Comparison of ENCODE assay signal across 8 cellular contexts in the genomic region with DNA sequence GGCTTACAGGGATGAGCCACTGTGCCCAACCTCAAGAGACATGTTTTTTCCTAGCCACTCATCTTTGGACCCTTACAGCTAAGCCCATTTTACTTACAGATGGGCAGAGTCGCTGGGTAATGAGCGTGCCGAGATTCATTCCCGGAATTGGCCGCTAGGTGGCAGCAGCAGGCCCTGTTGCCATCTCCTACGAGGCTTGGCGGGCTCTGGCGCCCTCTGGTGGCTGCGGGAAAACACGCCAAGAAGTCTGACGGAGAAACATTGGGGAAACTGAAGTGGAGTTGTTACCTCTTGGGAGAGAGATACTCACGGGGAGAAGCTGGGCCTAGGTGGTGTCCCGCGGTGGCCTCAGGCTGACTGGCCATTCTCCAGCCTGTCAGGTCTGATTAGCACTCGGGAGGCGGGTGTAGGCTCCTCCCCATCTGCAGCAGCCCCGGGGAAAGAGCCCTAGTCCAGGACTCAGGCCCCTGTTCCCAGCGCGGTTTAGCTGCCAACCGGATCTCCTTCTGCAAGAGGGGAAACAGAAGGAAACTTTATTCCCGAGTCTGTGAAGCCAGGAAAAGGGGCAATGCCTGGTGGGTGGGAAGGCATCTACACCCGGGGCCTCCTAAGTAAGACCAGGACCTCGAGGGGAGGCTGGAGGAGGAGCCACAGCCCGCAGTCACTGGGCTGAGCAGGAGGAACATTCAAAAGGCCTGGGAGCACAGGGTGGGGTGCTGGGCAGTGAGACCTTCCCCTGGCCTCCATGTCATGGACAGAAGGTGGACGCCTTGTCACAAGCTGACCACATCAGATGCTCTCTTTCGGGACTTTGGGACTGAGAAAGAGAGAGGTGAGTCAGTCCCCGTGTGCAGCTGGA. TPM values are rescaled to one million over a fixed set of nuclear protein-coding genes. Genes with fewer than 3 reads are reported as not detected.
DNase-seq lines count a peak whose midpoint lies in the region; ATAC-seq and TF ChIP-seq lines count a peak whose summit lies in the region.

No MANE protein-coding gene starts in this region.

- H3K4me2 ChIP-seq in Karpas-422 (ENCODE audit: low read depth, low read length, poor library complexity, severe bottlenecking) = no peak overlapping the region

- intact Hi-C loops in Panc1 (cut with micrococcal nuclease; ENCODE audit: unreplicated experiment) = no loop called here

- H3K27me3 ChIP-seq in Karpas-422 (ENCODE audit: low read length) (no peaks in the 10 kb centered on the region), Panc1 (ENCODE audit: control insufficient read depth, insufficient read depth, low read length) (no peaks in the 10 kb centered on the region), mucosa of stomach (ENCODE audit: control insufficient read depth, insufficient read depth, low read length) (no peaks in the 10 kb centered on the region)

- POLR2A ChIA-PET in Panc1 (lab: Charles Lee) = no interaction called here

- H4K20me1 ChIP-seq in Karpas-422 (ENCODE audit: insufficient read depth, low read depth, low read length) = no peaks in the 10 kb centered on the region

- DNase-seq in 8988T = peak; percentile 74
- DNase-seq in Karpas-422 = peak; percentile 98
- DNase-seq in Panc1 (ENCODE audit: low read depth, low spot score) = peak; percentile 73
- DNase-seq in activated T-cell treated with anti-CD3 and anti-CD28 coated beads for 48 hours (ENCODE audit: low read depth) = peak; percentile 94
- peak; percentile 92 to 97 for DNase-seq in erythroblast (lab: John Stamatoyannopoulos, UW)
- DNase-seq in stimulated activated CD8-positive, alpha-beta memory T cell treated with anti-CD3 and anti-CD28 coated beads, Interleukin-7, amount 100 ng/mL, for 1 hour (ENCODE audit: low read depth in 2 of 2) = peak; percentile 92 to 99

- H3K4me3 ChIP-seq in Karpas-422 (ENCODE audit: low read length) (no peak overlapping the region), Panc1 (ENCODE audit: low read depth in 2 of 2, low read length in 2 of 2) (no peak overlapping the region), mucosa of stomach (ENCODE audit: low read length) (no peak overlapping the region)

- no TSS peak for BruUV-seq in Panc1 (replicated peaks; lab: Mats Ljungman, UMichigan)

- no peaks in the 10 kb centered on the region for H3K9me2 ChIP-seq in Karpas-422 (replicated peaks; ENCODE audit: insufficient read depth, low read length)

- ATAC-seq in GM18517 (IDR thresholded peaks at IDR 0.05; ENCODE audit: unreplicated experiment) (peak; percentile 53), Panc1 (peak; percentile 79)

- in situ Hi-C loops in Panc1 (cut with HindIII; ENCODE audit: low pct_unique_long_range_greater_than_20kb, low sequenced_read_pairs) = no loop called here

- H3K9me3 ChIP-seq in Karpas-422 (ENCODE audit: low read length) (no peaks in the 10 kb centered on the region), Panc1 (ENCODE audit: control insufficient read depth, insufficient read depth, low read depth, low read length) (no peaks in the 10 kb centered on the region), mucosa of stomach (ENCODE audit: control insufficient read depth, low read length) (no peaks in the 10 kb centered on the region)

- H3K4me1 ChIP-seq in Karpas-422 (ENCODE audit: low read length) = 0 out of 2 replicates have a peak, but pooled peaks cover 2% of the 10 kb centered on the region
- H3K4me1 ChIP-seq in Panc1 (ENCODE audit: control insufficient read depth, insufficient read depth, low read length) = no peaks in the 10 kb centered on the region; the same call in 1 of the 2 replicates
- peaks cover 44% of the 10 kb centered on the region for H3K4me1 ChIP-seq in mucosa of stomach (ENCODE audit: control insufficient read depth, insufficient read depth, low read length)

- no peak overlapping the region for H2AFZ ChIP-seq in Karpas-422 (ENCODE audit: low read length)

- H3K27ac ChIP-seq in Karpas-422 (ENCODE audit: low read length) (no peak overlapping the region), Panc1 (ENCODE audit: low read length) (no peak overlapping the region)

- no peak overlapping the region for H3K9ac ChIP-seq in Karpas-422 (ENCODE audit: low read length)
- peak overlapping the region; percentile 56 for H3K9ac ChIP-seq in mucosa of stomach (ENCODE audit: low read length)

- peaks cover 13% of the 10 kb centered on the region for H3K36me3 ChIP-seq in Karpas-422 (ENCODE audit: insufficient read depth, low read length)
- H3K36me3 ChIP-seq in Panc1 (ENCODE audit: control insufficient read depth, insufficient read depth, low read length) = no peaks in the 10 kb centered on the region
- H3K36me3 ChIP-seq in mucosa of stomach (ENCODE audit: control insufficient read depth, insufficient read depth, low read length) = no peaks in the 10 kb centered on the region

- CTCF ChIA-PET in Panc1 (lab: Charles Lee) = interaction anchor here (0.7 to 1.0 kb wide), 4 partner anchors 13 to 174 kb away, joined by 3 to 10 read pairs (median 4); no protein-coding TSS in a partner anchor

- TF ChIP-seq CTCF in Panc1 (IDR thresholded peaks at IDR 0.05) = peak; percentile 99

- no peaks in the 10 kb centered on the region for H3K79me2 ChIP-seq in Karpas-422 (ENCODE audit: low read length)

- no peak for TF ChIP-seq POLR2A in erythroblast (IDR thresholded peaks at IDR 0.05; ENCODE audit: low read length)

RNA-seq across cellular contexts. Expression of a gene that starts 9.7 kb away (rescaled TPM):
- 68.4 and 114 TPM in 2 replicates for total RNA-seq in Karpas-422 (2014; rRNA removed; shearing (Covaris generic); ENCODE audit: low replicate concordance)
- 76.8 TPM for total RNA-seq in Panc1 (2021; ENCODE audit: unreplicated experiment)
- polyA plus RNA-seq in Panc1 (2012; ENCODE audit: insufficient read length) = 151 TPM

RNA-seq across cellular contexts. Expression of a gene that starts 31.4 kb away (rescaled TPM):
- not detected in 2 replicates for total RNA-seq in Karpas-422 (2014; rRNA removed; shearing (Covaris generic); ENCODE audit: low replicate concordance)
- total RNA-seq in Panc1 (2021; ENCODE audit: unreplicated experiment) = 1.0 TPM
- polyA plus RNA-seq in Panc1 (2012; ENCODE audit: insufficient read length) = not detected

RNA-seq across cellular contexts. Expression of a gene that starts 42.2 kb away (rescaled TPM):
- total RNA-seq in Karpas-422 (2014; rRNA removed; shearing (Covaris generic); ENCODE audit: low replicate concordance) = 154 and 209 TPM in 2 replicates
- total RNA-seq in Panc1 (2021; ENCODE audit: unreplicated experiment) = 48.5 TPM
- polyA plus RNA-seq in Panc1 (2012; ENCODE audit: insufficient read length) = 62.5 TPM

RNA-seq across cellular contexts. Expression of a gene that starts 49.8 kb away (rescaled TPM):
- total RNA-seq in Karpas-422 (2014; rRNA removed; shearing (Covaris generic); ENCODE audit: low replicate concordance) = 4.1 and 12.7 TPM in 2 replicates
- total RNA-seq in Panc1 (2021; ENCODE audit: unreplicated experiment) = 10.7 TPM
- polyA plus RNA-seq in Panc1 (2012; ENCODE audit: insufficient read length) = 6.8 TPM

RNA-seq across cellular contexts. Expression of a gene that starts 50.7 kb away (rescaled TPM):
- total RNA-seq in Karpas-422 (2014; rRNA removed; shearing (Covaris generic); ENCODE audit: low replicate concordance) = 7.3 and 13.9 TPM in 2 replicates
- total RNA-seq in Panc1 (2021; ENCODE audit: unreplicated experiment) = 14.6 TPM
- 19.1 TPM for polyA plus RNA-seq in Panc1 (2012; ENCODE audit: insufficient read length)
